In the genomic region with DNA sequence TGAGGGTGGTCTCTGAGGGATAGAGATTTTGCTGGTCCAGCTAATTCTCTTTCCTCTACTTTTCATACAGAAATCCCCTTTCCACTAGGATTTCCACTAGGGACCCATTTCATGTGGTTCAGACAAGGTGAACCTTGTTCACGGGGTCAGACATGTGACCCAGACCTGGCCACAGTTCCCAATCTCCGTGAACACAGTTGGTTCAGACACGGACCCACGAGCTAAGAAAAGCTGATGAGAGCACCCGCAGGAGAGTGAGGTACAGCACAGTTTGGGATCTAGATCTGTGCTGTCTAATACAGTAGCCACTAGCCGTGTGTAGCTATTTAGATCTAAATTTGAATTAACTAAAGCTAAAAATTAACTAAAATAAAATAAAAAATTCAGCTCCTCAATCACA, we compare ENCODE assay signal across 10 cellular contexts.
"Had no signal": no experiment of that assay in that cellular context is flagged by ENCODE, and none has a peak within 500 bp of the region (broad histone marks: within the 10 kb centered on the region; RNA-seq: fewer than 3 reads in every experiment).

No MANE protein-coding gene starts in this region.

- H3K27ac ChIP-seq: neural progenitor cell, pancreas, WERI-Rb-1 had no signal

- H3K27me3 ChIP-seq: neural progenitor cell, pancreas had no signal

- H3K4me1 ChIP-seq: pancreas had no signal

- H3K36me3 ChIP-seq: neural progenitor cell, pancreas, WERI-Rb-1 had no signal

- H3K4me3 ChIP-seq: neural progenitor cell, pancreas, skin epidermis had no signal

- H3K9me3 ChIP-seq: pancreas had no signal

- DNase-seq: activated CD4-positive, alpha-beta T cell treated with anti-CD3 and anti-CD28 coated beads for 36 hours; activated CD8-positive, alpha-beta T cell treated with anti-CD3 and anti-CD28 coated beads, Interleukin-2, amount 10 ng/mL, durations not matched to agents 7 days and 5 days; activated naive CD4-positive, alpha-beta T cell treated with Interleukin-2 at 50 U/mL for 16 hours; immature natural killer cell; mesenchymal stem cell; pancreas; T-cell; WERI-Rb-1 had no signal
